Comparison of ENCODE assay signal across 14 cellular contexts in genomic region chr6:47700596-47700995, GRCh38. TPM values are rescaled to one million over a fixed set of nuclear protein-coding genes. Genes with fewer than 3 reads are reported as not detected.
"Had no signal": no experiment of that assay in that cellular context is flagged by ENCODE, and none has a peak within 500 bp of the region (broad histone marks: within the 10 kb centered on the region; RNA-seq: fewer than 3 reads in every experiment).

No MANE protein-coding gene starts in this region.

- ATAC-seq: left lobe of liver; naive thymus-derived CD4-positive, alpha-beta T cell had no signal

- H3K27me3 Mint-ChIP-seq: brain had no signal

- H3K27ac Mint-ChIP-seq: activated CD4-positive, alpha-beta T cell treated with anti-CD3 and anti-CD28 coated beads, Interleukin-2, amount 10 ng/mL, durations not matched to agents 7 days and 5 days; activated naive CD4-positive, alpha-beta T cell treated with anti-CD3 and anti-CD28 coated beads, Interleukin-2, amount 50 U/mL, for 72 hours; activated T-cell treated with anti-CD3 and anti-CD28 coated beads, Interleukin-2, amount 50 U/mL, for 72 hours; brain; stimulated activated effector memory CD8-positive, alpha-beta T cell treated with anti-CD3 and anti-CD28 coated beads, Interleukin-12 subunit alpha, Interleukin-12 subunit beta, amount 100 ng/mL, for 72 hours had no signal

- FAIRE-seq: pancreas had no signal

- H3K9me3 ChIP-seq: pancreas, tibial nerve had no signal

- H3K4me1 Mint-ChIP-seq: brain; stimulated activated effector memory CD8-positive, alpha-beta T cell treated with anti-CD3 and anti-CD28 coated beads, Interleukin-12 subunit alpha, Interleukin-12 subunit beta, amount 100 ng/mL, for 72 hours had no signal

- H3K9me3 Mint-ChIP-seq: activated CD4-positive, alpha-beta T cell treated with anti-CD3 and anti-CD28 coated beads, Interleukin-2, amount 10 ng/mL, durations not matched to agents 7 days and 5 days; activated naive CD4-positive, alpha-beta T cell treated with anti-CD3 and anti-CD28 coated beads, Interleukin-2, amount 50 U/mL, for 72 hours; activated T-cell treated with anti-CD3 and anti-CD28 coated beads, Interleukin-2, amount 50 U/mL, for 72 hours; brain; naive thymus-derived CD4-positive, alpha-beta T cell; stimulated activated effector memory CD8-positive, alpha-beta T cell treated with anti-CD3 and anti-CD28 coated beads, Interleukin-12 subunit alpha, Interleukin-12 subunit beta, amount 100 ng/mL, for 72 hours had no signal

- H3K4me3 Mint-ChIP-seq: activated CD4-positive, alpha-beta T cell treated with anti-CD3 and anti-CD28 coated beads, Interleukin-2, amount 10 ng/mL, durations not matched to agents 7 days and 5 days; activated T-cell treated with anti-CD3 and anti-CD28 coated beads, Interleukin-2, amount 50 U/mL, for 72 hours; brain; naive thymus-derived CD4-positive, alpha-beta T cell; stimulated activated effector memory CD8-positive, alpha-beta T cell treated with anti-CD3 and anti-CD28 coated beads, Interleukin-12 subunit alpha, Interleukin-12 subunit beta, amount 100 ng/mL, for 72 hours had no signal

- H3K27ac ChIP-seq: pancreas, tibial nerve had no signal

- H3K36me3 ChIP-seq: pancreas, tibial nerve had no signal

- H3K27me3 ChIP-seq: pancreas, tibial nerve had no signal

- H3K36me3 Mint-ChIP-seq: activated naive CD4-positive, alpha-beta T cell treated with anti-CD3 and anti-CD28 coated beads, Interleukin-2, amount 50 U/mL, for 72 hours; brain; naive thymus-derived CD4-positive, alpha-beta T cell; stimulated activated effector memory CD8-positive, alpha-beta T cell treated with anti-CD3 and anti-CD28 coated beads, Interleukin-12 subunit alpha, Interleukin-12 subunit beta, amount 100 ng/mL, for 72 hours had no signal

- H3K4me1 ChIP-seq: pancreas, tibial nerve had no signal

- H3K4me3 ChIP-seq: pancreas, tibial nerve had no signal

- DNase-seq: activated CD4-positive, alpha-beta T cell treated with anti-CD3 and anti-CD28 coated beads, Interleukin-2, amount 10 ng/mL, durations not matched to agents 7 days and 5 days; activated CD8-positive, alpha-beta memory T cell treated with anti-CD3 and anti-CD28 coated beads, Interleukin-2, amount 50 U/mL, for 48 hours; activated gamma-delta T cell; activated T-cell treated with anti-CD3 and anti-CD28 coated beads, Interleukin-2, amount 50 U/mL, for 72 hours; effector CD8-positive, alpha-beta T cell; naive thymus-derived CD4-positive, alpha-beta T cell; pancreas had no signal

RNA-seq across cellular contexts. Expression of gene ADGRF4, which starts 2.2 kb away (rescaled TPM):
- total RNA-seq: activated CD4-positive, alpha-beta T cell treated with anti-CD3 and anti-CD28 coated beads, Interleukin-2, amount 10 ng/mL, durations not matched to agents 7 days and 5 days; activated naive CD4-positive, alpha-beta T cell treated with anti-CD3 and anti-CD28 coated beads, Interleukin-2, amount 50 U/mL, for 72 hours; activated T-cell treated with anti-CD3 and anti-CD28 coated beads, Interleukin-2, amount 50 U/mL, for 72 hours; left lobe of liver; lung microvascular endothelial cell; mononuclear cell; naive thymus-derived CD4-positive, alpha-beta T cell; pancreas; tibial nerve had no signal
